Comparison of ENCODE assay signal across 1 cellular context in genomic region chr3:42376397-42376798, GRCh38.
TF ChIP-seq lines count a peak whose summit lies in the region.

No MANE protein-coding gene starts in this region.

TF ChIP-seq in WTC11, 78 proteins besides CTCF, POLR2A, EP300 and RAD21 (continued from another document):
- TF ChIP-seq ZSCAN18 (CRISPR knock-in tag; IDR thresholded peaks at IDR 0.05) (no peak), ZNF425 (CRISPR knock-in tag; conservative IDR thresholded peaks at IDR 0.05) (no peak), FOXP1 (CRISPR knock-in tag; IDR thresholded peaks at IDR 0.05; ENCODE audit: borderline replicate concordance) (no peak), JAZF1 (CRISPR knock-in tag; IDR thresholded peaks at IDR 0.05) (no peak), ZNF263 (CRISPR knock-in tag; IDR thresholded peaks at IDR 0.05; ENCODE audit: low read depth) (no peak)
